ENCODE assay signal across 8 cellular contexts in the genomic region with DNA sequence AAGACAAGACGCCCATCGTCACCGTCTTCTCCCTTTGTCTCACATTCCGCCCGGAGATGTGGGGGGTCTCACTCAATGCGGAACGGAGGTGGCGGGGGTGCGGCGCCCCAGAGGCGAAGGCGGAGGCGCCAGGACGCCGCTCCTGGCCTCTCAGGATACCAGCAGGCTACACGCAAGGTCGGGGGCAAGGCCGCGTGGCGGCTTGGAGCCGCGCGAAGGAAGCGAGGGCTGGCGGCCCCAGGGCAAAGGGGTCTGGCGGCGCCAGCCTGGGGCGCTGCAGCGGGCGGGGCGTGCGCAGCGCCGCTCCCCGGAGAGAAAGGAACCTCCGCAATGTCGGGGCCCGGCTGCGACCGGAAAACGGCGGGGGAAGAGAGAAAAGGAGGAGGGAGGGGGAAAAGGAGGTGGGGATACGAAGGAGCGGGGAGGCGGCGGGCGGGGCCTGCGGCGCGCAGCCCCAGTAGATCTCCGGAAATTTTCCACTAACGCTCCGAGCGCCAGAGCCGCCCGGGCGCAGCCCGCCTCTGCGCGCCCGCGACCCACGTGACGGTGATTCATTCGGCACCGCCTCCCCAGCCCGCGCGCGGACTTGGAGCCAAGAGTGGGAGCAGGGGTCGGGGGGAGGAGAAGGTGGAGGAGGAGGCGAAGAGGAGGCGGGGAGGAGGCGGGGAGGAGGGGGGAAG. TPM values are rescaled to one million over a fixed set of nuclear protein-coding genes. Genes with fewer than 3 reads are reported as not detected.
DNase-seq lines count a peak whose midpoint lies in the region; ATAC-seq and TF ChIP-seq lines count a peak whose summit lies in the region.

No MANE protein-coding gene starts in this region.

- no peaks in the 10 kb centered on the region for H3K36me3 ChIP-seq in endodermal cell (ENCODE audit: control insufficient read depth, insufficient read depth, low read length)

- no peaks in the 10 kb centered on the region for H3K27me3 Mint-ChIP-seq in endodermal cell (ENCODE audit: insufficient read depth)

- H3K4me1 Mint-ChIP-seq in endodermal cell, result peaks cover 40% of the 10 kb centered on the region

- WGBS in endodermal cell (ENCODE audit: insufficient coverage in 1 of 2, insufficient read length in 1 of 2), 2 experiments, result 0 to 1% methylated on average over 12 to 74 of the region's 74 CpGs

- peaks cover 7% of the 10 kb centered on the region for H3K9me3 ChIP-seq in endodermal cell (ENCODE audit: control insufficient read depth, low read length)

- peak overlapping the region; percentile 92 for H3K4me3 ChIP-seq in endodermal cell (ENCODE audit: low read length)

- H3K4me3 Mint-ChIP-seq in endodermal cell, result peak overlapping the region; percentile 82

- DNase-seq in D341Med (ENCODE audit: low spot score), result peak; percentile 95
- peak in 74 of 76 experiments; percentile 50 to 95 (median 88) for DNase-seq in HUDEP-2 (lab: John Stamatoyannopoulos, UW; ENCODE audit: unreplicated experiment in 76 of 76)
- peak; percentile 97 for DNase-seq in NOMO-1 treated with DMSO at 0.1 percent for 48 hours (lab: John Stamatoyannopoulos, UW; ENCODE audit: unreplicated experiment)
- peak; percentile 81 for DNase-seq in activated CD8-positive, alpha-beta memory T cell treated with anti-CD3 and anti-CD28 coated beads, Interleukin-2, amount 50 U/mL, for 24 hours (ENCODE audit: extremely low read depth)
- DNase-seq in endodermal cell, result peak; percentile 98
- DNase-seq in midbrain (lab: John Stamatoyannopoulos, UW), result peak; percentile 98
- DNase-seq in stimulated activated CD8-positive, alpha-beta memory T cell treated with anti-CD3 and anti-CD28 coated beads, Interleukin-15, amount 100 ng/mL, for 48 hours (ENCODE audit: low read depth in 2 of 2), result peak; percentile 92

- peak overlapping the region; percentile 87 for H3K27ac Mint-ChIP-seq in endodermal cell

- H3K27me3 ChIP-seq in endodermal cell (ENCODE audit: control insufficient read depth, insufficient read depth, low read length, poor library complexity, severe bottlenecking), result no peaks in the 10 kb centered on the region

- peak overlapping the region; percentile 87 for H3K9ac ChIP-seq in endodermal cell (ENCODE audit: extremely low read depth, low read length, poor library complexity, severe bottlenecking)

- peaks cover 6% of the 10 kb centered on the region for H3K4me1 ChIP-seq in endodermal cell (ENCODE audit: control insufficient read depth, insufficient read depth, low read length)

- TF ChIP-seq CTCF in endodermal cell (conservative IDR thresholded peaks at IDR 0.05), result peak; percentile 31

- peaks cover 4% of the 10 kb centered on the region for H3K9me3 Mint-ChIP-seq in endodermal cell

- peak overlapping the region; percentile 95 for H3K27ac ChIP-seq in endodermal cell (ENCODE audit: low read depth, low read length)

- peak; percentile 68 for ATAC-seq in GM21390 (IDR thresholded peaks at IDR 0.05; ENCODE audit: unreplicated experiment)

- H3K36me3 Mint-ChIP-seq in endodermal cell (ENCODE audit: low read depth), result no peaks in the 10 kb centered on the region

RNA-seq across cellular contexts. Expression of a gene that starts 10.5 kb away (rescaled TPM):
- 100 to 1,000 TPM; 156 to 230 TPM for total RNA-seq in endodermal cell
- 185 TPM for polyA plus RNA-seq in endodermal cell (2013, experiment 1 of 2)
- 170 TPM for polyA plus RNA-seq in endodermal cell (2013, experiment 2 of 2)

Comparison
In these comparisons a context has a peak if more than half of its experiments do, and no peak if none do; other contexts are left out.
1. Peak in every context shown above with its lines: DNase-seq, ATAC-seq, H3K4me3 ChIP-seq and H3K27ac ChIP-seq.